In the genomic region with DNA sequence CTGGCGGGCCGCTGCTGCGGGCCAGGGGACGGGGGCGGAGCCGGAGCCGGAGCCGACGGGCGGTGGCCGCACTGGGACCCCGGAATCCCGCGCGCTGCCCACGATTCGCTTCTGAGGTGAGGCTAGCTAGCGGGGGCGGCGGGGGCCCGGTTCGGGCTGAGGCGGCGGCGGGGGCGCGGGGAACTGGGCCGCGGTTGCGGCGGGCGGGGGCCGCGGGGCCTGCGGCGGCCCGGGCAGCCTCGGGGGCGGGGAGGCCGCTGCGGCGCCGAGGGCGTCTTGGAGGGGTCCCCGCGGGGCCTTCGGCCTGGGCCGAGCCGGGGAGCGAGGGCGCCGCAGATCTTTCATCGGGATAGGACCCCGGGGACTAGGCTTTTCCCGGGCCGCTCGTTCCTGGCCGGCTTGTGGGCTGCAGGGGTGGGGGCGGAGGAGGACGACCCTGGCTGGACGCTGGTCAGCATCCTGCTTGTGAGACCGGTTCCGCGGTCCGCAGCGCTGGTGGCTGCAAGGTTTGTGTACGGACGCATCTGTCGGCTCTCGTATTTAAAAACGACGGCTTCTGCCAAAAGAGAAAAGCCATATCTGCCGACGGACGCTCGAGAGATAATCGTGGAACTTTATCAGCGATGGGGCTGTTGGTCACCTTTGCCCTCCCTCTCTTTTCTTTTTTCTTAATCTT, we compare ENCODE assay signal across 8 cellular contexts. TPM values are rescaled to one million over a fixed set of nuclear protein-coding genes. Genes with fewer than 3 reads are reported as not detected.
A peak's percentile ranks its signal among the peaks of the same experiment; 100 is the strongest.
DNase-seq lines count a peak whose midpoint lies in the region; ATAC-seq and TF ChIP-seq lines count a peak whose summit lies in the region.

No MANE protein-coding gene starts in this region.

- no peaks in the 10 kb centered on the region for H3K27me3 ChIP-seq in gastroesophageal sphincter

- H3K9me3 ChIP-seq in gastroesophageal sphincter = no peaks in the 10 kb centered on the region

- TF ChIP-seq EP300 in gastroesophageal sphincter (IDR thresholded peaks at IDR 0.05) = no peak

- intact Hi-C loops in activated naive CD4-positive, alpha-beta T cell treated with anti-CD3 and anti-CD28 coated beads for 36 hours (cut with micrococcal nuclease) = loop anchor here (1.0 to 2.0 kb wide), 5 partner anchors 32 to 119 kb away; a partner anchor contains a TSS

- WGBS in gastroesophageal sphincter (ENCODE audit: low coverage in 1 of 2), 2 donors = 0 to 1% methylated on average over 6 to 12 of the region's 78 CpGs

- POLR2A ChIA-PET in activated CD4-positive, alpha-beta T cell treated with anti-CD3 and anti-CD28 coated beads, Interleukin-2, amount 10 ng/mL, durations not matched to agents 7 days and 5 days (lab: Charles Lee) = no interaction called here

- no peak for TF ChIP-seq CTCF in gastroesophageal sphincter (IDR thresholded peaks at IDR 0.05)
- no peak for TF ChIP-seq CTCF in omental fat pad (IDR thresholded peaks at IDR 0.05)

- peak; percentile 43 for DNase-seq in activated naive CD4-positive, alpha-beta T cell treated with anti-CD3 and anti-CD28 coated beads for 36 hours
- no peak for DNase-seq in activated naive CD4-positive, alpha-beta T cell (lab: John Stamatoyannopoulos, UW)
- peak; percentile 22 for DNase-seq in activated CD4-positive, alpha-beta T cell treated with anti-CD3 and anti-CD28 coated beads, Interleukin-2, amount 10 ng/mL, durations not matched to agents 7 days and 5 days
- DNase-seq in omental fat pad (ENCODE audit: low spot score) (no peak), NCI-H1436 (lab: John Stamatoyannopoulos, UW) (no peak), UCSD-AML1 (lab: John Stamatoyannopoulos, UW; ENCODE audit: unreplicated experiment) (no peak)

- CTCF ChIA-PET in activated naive CD4-positive, alpha-beta T cell treated with anti-CD3 and anti-CD28 coated beads for 36 hours (lab: Charles Lee) = interaction anchor here (0.7 kb wide), 1 partner anchor 80 kb away, joined by 4 read pairs; no protein-coding TSS in a partner anchor
- CTCF ChIA-PET in activated CD4-positive, alpha-beta T cell treated with anti-CD3 and anti-CD28 coated beads, Interleukin-2, amount 10 ng/mL, durations not matched to agents 7 days and 5 days (lab: Charles Lee) = interaction anchor here (0.7 to 2.0 kb wide), 3 partner anchors 26 to 335 kb away, joined by 3 to 5 read pairs (median 4); no protein-coding TSS in a partner anchor

- H3K27me3 Mint-ChIP-seq in activated naive CD4-positive, alpha-beta T cell treated with anti-CD3 and anti-CD28 coated beads for 36 hours (ENCODE audit: low read depth) = no peaks in the 10 kb centered on the region
- no peaks in the 10 kb centered on the region for H3K27me3 Mint-ChIP-seq in activated CD4-positive, alpha-beta T cell treated with anti-CD3 and anti-CD28 coated beads, Interleukin-2, amount 10 ng/mL, durations not matched to agents 7 days and 5 days

- peak overlapping the region; percentile 91 for H3K27ac Mint-ChIP-seq in activated naive CD4-positive, alpha-beta T cell treated with anti-CD3 and anti-CD28 coated beads for 36 hours
- peak overlapping the region; percentile 92 for H3K27ac Mint-ChIP-seq in activated CD4-positive, alpha-beta T cell treated with anti-CD3 and anti-CD28 coated beads, Interleukin-2, amount 10 ng/mL, durations not matched to agents 7 days and 5 days

- H3K4me3 Mint-ChIP-seq in activated naive CD4-positive, alpha-beta T cell treated with anti-CD3 and anti-CD28 coated beads for 36 hours = peak overlapping the region; percentile 83
- H3K4me3 Mint-ChIP-seq in activated CD4-positive, alpha-beta T cell treated with anti-CD3 and anti-CD28 coated beads, Interleukin-2, amount 10 ng/mL, durations not matched to agents 7 days and 5 days = peak overlapping the region; percentile 89

- no peaks in the 10 kb centered on the region for H3K36me3 ChIP-seq in gastroesophageal sphincter

- H3K9me3 Mint-ChIP-seq in activated naive CD4-positive, alpha-beta T cell treated with anti-CD3 and anti-CD28 coated beads for 36 hours = peaks cover 5% of the 10 kb centered on the region
- H3K9me3 Mint-ChIP-seq in activated CD4-positive, alpha-beta T cell treated with anti-CD3 and anti-CD28 coated beads, Interleukin-2, amount 10 ng/mL, durations not matched to agents 7 days and 5 days = peaks cover 5% of the 10 kb centered on the region

- peaks cover 10% of the 10 kb centered on the region for H3K36me3 Mint-ChIP-seq in activated naive CD4-positive, alpha-beta T cell treated with anti-CD3 and anti-CD28 coated beads for 36 hours (ENCODE audit: low read depth)
- peaks cover 28% of the 10 kb centered on the region for H3K36me3 Mint-ChIP-seq in activated CD4-positive, alpha-beta T cell treated with anti-CD3 and anti-CD28 coated beads, Interleukin-2, amount 10 ng/mL, durations not matched to agents 7 days and 5 days (ENCODE audit: low read depth)

- peaks cover 0 to 54% (median 22%) of the 10 kb centered on the region in 3 donors for H3K4me1 ChIP-seq in gastroesophageal sphincter

- peak; percentile 23 for ATAC-seq in HG03457 (IDR thresholded peaks at IDR 0.05; ENCODE audit: unreplicated experiment)
- ATAC-seq in gastroesophageal sphincter = peak; percentile 59
- ATAC-seq in omental fat pad (ENCODE audit: low FRiP score) = peak; percentile 44

- peaks cover 58% of the 10 kb centered on the region for H3K4me1 Mint-ChIP-seq in activated naive CD4-positive, alpha-beta T cell treated with anti-CD3 and anti-CD28 coated beads for 36 hours (ENCODE audit: low read depth)
- peaks cover 56% of the 10 kb centered on the region for H3K4me1 Mint-ChIP-seq in activated CD4-positive, alpha-beta T cell treated with anti-CD3 and anti-CD28 coated beads, Interleukin-2, amount 10 ng/mL, durations not matched to agents 7 days and 5 days

- H3K4me3 ChIP-seq in gastroesophageal sphincter = peak overlapping the region; percentile 70 to 82

- peak overlapping the region; percentile 89 to 97 (median 92) for H3K27ac ChIP-seq in gastroesophageal sphincter

- TF ChIP-seq POLR2A in gastroesophageal sphincter (IDR thresholded peaks at IDR 0.05) = no peak

RNA-seq across cellular contexts. Expression of a gene that starts 0.4 kb away (rescaled TPM):
- 100 to 1,000 TPM; 165 TPM for total RNA-seq in activated naive CD4-positive, alpha-beta T cell treated with anti-CD3 and anti-CD28 coated beads for 36 hours
- total RNA-seq in activated CD4-positive, alpha-beta T cell treated with anti-CD3 and anti-CD28 coated beads, Interleukin-2, amount 10 ng/mL, durations not matched to agents 7 days and 5 days = 100 to 1,000 TPM; 264 to 266 TPM
- 100 to 1,000 TPM; 230 to 384 (median 297) TPM for total RNA-seq in gastroesophageal sphincter
- total RNA-seq in omental fat pad = 100 to 1,000 TPM; 155 to 269 (median 177) TPM

RNA-seq across cellular contexts. Expression of a gene that starts 51.2 kb away (rescaled TPM):
- total RNA-seq in activated naive CD4-positive, alpha-beta T cell treated with anti-CD3 and anti-CD28 coated beads for 36 hours = 10 to 100 TPM; 45.7 to 47.4 TPM
- 10 to 100 TPM; 69.3 to 78.2 TPM for total RNA-seq in activated CD4-positive, alpha-beta T cell treated with anti-CD3 and anti-CD28 coated beads, Interleukin-2, amount 10 ng/mL, durations not matched to agents 7 days and 5 days
- total RNA-seq in gastroesophageal sphincter = 10 to 100 TPM; 26.8 to 36.4 (median 29.3) TPM
- 100 to 1,000 TPM in 1 of 4 donors, 10 to 100 TPM in 3; 26.2 to 109 (median 66.0) TPM for total RNA-seq in omental fat pad

Comparison
In these comparisons a context has a peak if more than half of its experiments do, and no peak if none do; other contexts are left out.
1. DNase-seq: peak in activated naive CD4-positive, alpha-beta T cell treated with anti-CD3 and anti-CD28 coated beads for 36 hours (single experiment) and activated CD4-positive, alpha-beta T cell treated with anti-CD3 and anti-CD28 coated beads, Interleukin-2, amount 10 ng/mL, durations not matched to agents 7 days and 5 days (single experiment); none in activated naive CD4-positive, alpha-beta T cell (0 of 4), omental fat pad (single experiment), NCI-H1436 (single experiment) and UCSD-AML1 (single experiment).
2. Peak in every context shown above with its lines, with median percentiles within 50 percentile points of each other: ATAC-seq.